ENCODE assay signal across 32 cellular contexts in the genomic region with DNA sequence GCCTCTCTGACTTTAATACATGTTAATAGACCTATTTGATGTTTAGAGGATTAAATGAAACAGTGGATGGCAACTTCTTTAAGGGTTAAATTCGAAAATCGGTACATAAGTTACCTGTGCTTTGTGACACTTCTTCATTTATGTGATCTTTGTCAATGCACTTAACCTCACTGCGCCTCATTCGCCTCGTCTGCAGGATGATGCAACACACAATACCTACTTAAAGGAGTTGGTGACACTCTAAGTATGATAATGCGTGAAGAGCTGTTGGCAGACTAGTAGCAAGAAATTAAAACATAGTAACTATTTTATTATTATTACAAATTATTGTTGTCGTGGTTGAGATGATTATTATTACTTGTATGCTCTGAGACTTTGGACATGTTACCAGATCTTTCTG.
"Had no signal": no experiment of that assay in that cellular context is flagged by ENCODE, and none has a peak within 500 bp of the region (broad histone marks: within the 10 kb centered on the region; RNA-seq: fewer than 3 reads in every experiment).

No MANE protein-coding gene starts in this region.

- H3K36me3 ChIP-seq: adrenal gland, breast epithelium, Peyer's patch, SJSA1 had no signal

- H3K4me1 Mint-ChIP-seq: activated CD8-positive, alpha-beta memory T cell treated with anti-CD3 and anti-CD28 coated beads, Interleukin-2, amount 10 ng/mL, durations not matched to agents 7 days and 5 days had no signal

- H3K27me3 Mint-ChIP-seq: activated CD4-positive, alpha-beta T cell treated with anti-CD3 and anti-CD28 coated beads for 36 hours; activated CD4-positive, alpha-beta T cell treated with anti-CD3 and anti-CD28 coated beads, Interleukin-2, amount 10 ng/mL, durations not matched to agents 7 days and 5 days had no signal

- H3K27me3 ChIP-seq: adrenal gland, body of pancreas, breast epithelium, Peyer's patch had no signal

- H3K4me3 Mint-ChIP-seq: activated CD4-positive, alpha-beta T cell treated with anti-CD3 and anti-CD28 coated beads for 36 hours; activated CD4-positive, alpha-beta T cell treated with anti-CD3 and anti-CD28 coated beads, Interleukin-2, amount 10 ng/mL, durations not matched to agents 7 days and 5 days; activated CD8-positive, alpha-beta memory T cell treated with anti-CD3 and anti-CD28 coated beads, Interleukin-2, amount 10 ng/mL, durations not matched to agents 7 days and 5 days; activated T-cell treated with anti-CD3 and anti-CD28 coated beads, Interleukin-2, amount 50 U/mL, for 72 hours; activated T-helper 17 cell treated with anti-CD3 and anti-CD28 coated beads, Interleukin-2, amount 50 U/mL, for 72 hours; T-helper 1 cell treated with Interleukin-12 subunit alpha and Interleukin-12 subunit beta and Interleukin-4 antibody, amounts not matched to agents 30 μg/mL and 1 μg/mL, for 36 hours; T-helper 2 cell treated with Interferon-gamma antibody and Interleukin-4, amounts not matched to agents 5 μg/mL and 100 μg/mL, for 36 hours; WTC11 had no signal

- H3K27ac ChIP-seq: adrenal gland, body of pancreas, breast epithelium, Peyer's patch, SJSA1 had no signal

- H3K9me3 Mint-ChIP-seq: activated T-helper 17 cell treated with anti-CD3 and anti-CD28 coated beads, Interleukin-2, amount 50 U/mL, for 72 hours; T-helper 2 cell treated with Interferon-gamma antibody and Interleukin-4, amounts not matched to agents 5 μg/mL and 100 μg/mL, for 36 hours had no signal

- H3K27ac Mint-ChIP-seq: activated CD4-positive, alpha-beta T cell treated with anti-CD3 and anti-CD28 coated beads for 36 hours; activated CD4-positive, alpha-beta T cell treated with anti-CD3 and anti-CD28 coated beads, Interleukin-2, amount 10 ng/mL, durations not matched to agents 7 days and 5 days; activated CD8-positive, alpha-beta memory T cell treated with anti-CD3 and anti-CD28 coated beads, Interleukin-2, amount 10 ng/mL, durations not matched to agents 7 days and 5 days; activated T-cell treated with anti-CD3 and anti-CD28 coated beads, Interleukin-2, amount 50 U/mL, for 72 hours; T-helper 1 cell treated with Interleukin-12 subunit alpha and Interleukin-12 subunit beta and Interleukin-4 antibody, amounts not matched to agents 30 μg/mL and 1 μg/mL, for 36 hours; T-helper 2 cell treated with Interferon-gamma antibody and Interleukin-4, amounts not matched to agents 5 μg/mL and 100 μg/mL, for 36 hours; WTC11 had no signal

- H3K9me3 ChIP-seq: adrenal gland, Peyer's patch, SK-N-SH had no signal

- H3K36me3 Mint-ChIP-seq: activated CD8-positive, alpha-beta memory T cell treated with anti-CD3 and anti-CD28 coated beads, Interleukin-2, amount 10 ng/mL, durations not matched to agents 7 days and 5 days had no signal

- H3K4me3 ChIP-seq: adrenal gland, body of pancreas, breast epithelium, Peyer's patch, SJSA1 had no signal

- DNase-seq: activated CD4-positive, alpha-beta T cell treated with anti-CD3 and anti-CD28 coated beads for 36 hours; activated CD4-positive, alpha-beta T cell treated with anti-CD3 and anti-CD28 coated beads, Interleukin-2, amount 10 ng/mL, durations not matched to agents 7 days and 5 days; activated CD4-positive, alpha-beta T cell treated with anti-CD3 and anti-CD28 coated beads, Interleukin-2, amount 50 U/mL, for 48 hours; activated CD8-positive, alpha-beta memory T cell treated with anti-CD3 and anti-CD28 coated beads for 24 hours; activated CD8-positive, alpha-beta memory T cell treated with anti-CD3 and anti-CD28 coated beads, Interleukin-2, amount 10 ng/mL, durations not matched to agents 7 days and 5 days; activated CD8-positive, alpha-beta memory T cell treated with anti-CD3 and anti-CD28 coated beads, Interleukin-2, amount 50 U/mL, for 48 hours; activated effector memory CD4-positive, alpha-beta T cell treated with anti-CD3 and anti-CD28 coated beads, Interleukin-2, amount 50 U/mL, for 16 hours; activated naive CD4-positive, alpha-beta T cell treated with Interleukin-2 at 50 U/mL for 16 hours; activated T-cell treated with anti-CD3 and anti-CD28 coated beads, Interleukin-2, amount 50 U/mL, for 72 hours; adrenal gland; body of pancreas; Karpas-422; KBM-7; NCI-H1105; NCI-H1417 treated with DMSO at 0.1 percent for 48 hours; NCI-H187 treated with DMSO at 0.1 percent for 48 hours; NCI-H2081; NCI-H345; NCI-H526 treated with DMSO at 0.1 percent for 48 hours; NCI-H774; NK-92 treated with Interleukin-12 subunit alpha and Interleukin-12 subunit beta, amount 100 ng/mL, for 24 hours; PC-3; Peyer's patch; RPMI8226; SHP77 treated with DMSO at 0.1 percent for 48 hours; SK-N-SH had no signal
